Comparison of ENCODE assay signal across 8 cellular contexts in genomic region chr14:24195186-24196070, GRCh38. TPM values are rescaled to one million over a fixed set of nuclear protein-coding genes. Genes with fewer than 3 reads are reported as not detected.
DNase-seq lines count a peak whose midpoint lies in the region; ATAC-seq and TF ChIP-seq lines count a peak whose summit lies in the region.

A gene with protein sequence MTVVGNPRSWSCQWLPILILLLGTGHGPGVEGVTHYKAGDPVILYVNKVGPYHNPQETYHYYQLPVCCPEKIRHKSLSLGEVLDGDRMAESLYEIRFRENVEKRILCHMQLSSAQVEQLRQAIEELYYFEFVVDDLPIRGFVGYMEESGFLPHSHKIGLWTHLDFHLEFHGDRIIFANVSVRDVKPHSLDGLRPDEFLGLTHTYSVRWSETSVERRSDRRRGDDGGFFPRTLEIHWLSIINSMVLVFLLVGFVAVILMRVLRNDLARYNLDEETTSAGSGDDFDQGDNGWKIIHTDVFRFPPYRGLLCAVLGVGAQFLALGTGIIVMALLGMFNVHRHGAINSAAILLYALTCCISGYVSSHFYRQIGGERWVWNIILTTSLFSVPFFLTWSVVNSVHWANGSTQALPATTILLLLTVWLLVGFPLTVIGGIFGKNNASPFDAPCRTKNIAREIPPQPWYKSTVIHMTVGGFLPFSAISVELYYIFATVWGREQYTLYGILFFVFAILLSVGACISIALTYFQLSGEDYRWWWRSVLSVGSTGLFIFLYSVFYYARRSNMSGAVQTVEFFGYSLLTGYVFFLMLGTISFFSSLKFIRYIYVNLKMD (minus strand): TSS chr14:24195441. CDS start chr14:24195019, 422 bp downstream.

- peak within 1 kb of the TSS; percentile 74 for H3K4me2 ChIP-seq in SU-DHL-6 (ENCODE audit: low read depth, low read length, poor library complexity, severe bottlenecking)
- H3K4me2 ChIP-seq in trophoblast cell (ENCODE audit: low read length) = peak within 1 kb of the TSS; percentile 88

- no peak for TF ChIP-seq CTCF in SU-DHL-6 (IDR thresholded peaks at IDR 0.05; ENCODE audit: insufficient read depth, low read length, poor library complexity, severe bottlenecking)
- peak in 1 of 5 experiments; percentile 18 for TF ChIP-seq CTCF in tibial nerve (IDR thresholded peaks at IDR 0.05)

- peak within 1 kb of the TSS; percentile 90 for H3K4ac ChIP-seq in trophoblast cell (ENCODE audit: low read depth, low read length)

- H3K9me2 ChIP-seq in SU-DHL-6 (replicated peaks; ENCODE audit: insufficient read depth, low read length) = no peaks in the 10 kb centered on the region

- H3K79me1 ChIP-seq in trophoblast cell (ENCODE audit: low read length) = peaks cover 12% of the 10 kb centered on the region

- H3K79me2 ChIP-seq in SU-DHL-6 (ENCODE audit: insufficient read depth, low read length) (peaks cover 18% of the 10 kb centered on the region; the same call in 1 of the 2 replicates), trophoblast cell (ENCODE audit: control insufficient read depth, insufficient read depth, low read length, poor library complexity) (peaks cover 11% of the 10 kb centered on the region)

- H3K36me3 ChIP-seq in SU-DHL-6 (ENCODE audit: low read length) = no peaks in the 10 kb centered on the region
- peaks cover 14 to 20% of the 10 kb centered on the region in 2 experiments for H3K36me3 ChIP-seq in trophoblast cell (ENCODE audit: control insufficient read depth in 1 of 2, insufficient read depth in 2 of 2, low read length in 2 of 2)
- peaks cover 0 to 34% (median 0%) of the 10 kb centered on the region in 3 donors for H3K36me3 ChIP-seq in tibial nerve

- peaks cover 3% of the 10 kb centered on the region for H3K9me3 Mint-ChIP-seq in activated naive CD8-positive, alpha-beta T cell treated with anti-CD3 and anti-CD28 coated beads, Interleukin-2, amount 10 ng/mL, durations not matched to agents 7 days and 5 days

- peak within 1 kb of the TSS; percentile 90 for H4K8ac ChIP-seq in trophoblast cell (ENCODE audit: low read depth, low read length)

- no CpG with 5 or more reads among the region's 89 CpGs for WGBS in trophoblast cell (ENCODE audit: extremely low coverage, insufficient coverage, insufficient read length)
- 0 to 1% methylated on average over 51 to 77 of the region's 89 CpGs for WGBS in tibial nerve, 2 donors

- H3K4me3 Mint-ChIP-seq in activated naive CD8-positive, alpha-beta T cell treated with anti-CD3 and anti-CD28 coated beads, Interleukin-2, amount 10 ng/mL, durations not matched to agents 7 days and 5 days = peak within 1 kb of the TSS; percentile 97

- H4K20me1 ChIP-seq in SU-DHL-6 (ENCODE audit: low read depth, low read length) = no peaks in the 10 kb centered on the region

- H3K18ac ChIP-seq in trophoblast cell (ENCODE audit: low read length) = peak within 1 kb of the TSS; percentile 87

- DNase-seq in NCI-H1048 (lab: John Stamatoyannopoulos, UW) (peak; percentile 24), Right ventricle myocardium superior (peak; percentile 94), trophoblast cell (peak; percentile 64 to 80), tibial nerve (ENCODE audit: low spot score in 2 of 2) (peak; percentile 63 to 77)
- peak; percentile 93 for DNase-seq in activated naive CD8-positive, alpha-beta T cell treated with anti-CD3 and anti-CD28 coated beads, Interleukin-2, amount 10 ng/mL, durations not matched to agents 7 days and 5 days

- intact Hi-C loops in Right ventricle myocardium superior (cut with DNase I) = no loop called here

- H3K27ac ChIP-seq in SU-DHL-6 (ENCODE audit: low read depth, low read length) (peak within 1 kb of the TSS; percentile 83), trophoblast cell (ENCODE audit: low read depth, low read length) (peak within 1 kb of the TSS; percentile 83), tibial nerve (peak within 1 kb of the TSS; percentile 96 to 99 (median 98))

- H3K4me1 ChIP-seq in trophoblast cell (ENCODE audit: control insufficient read depth in 1 of 2, insufficient read depth in 2 of 2, low read length in 2 of 2) = peaks cover 6 to 8% of the 10 kb centered on the region in 2 experiments
- H3K4me1 ChIP-seq in tibial nerve = peaks cover 0 to 59% (median 18%) of the 10 kb centered on the region in 4 donors

- H4K12ac ChIP-seq in trophoblast cell (ENCODE audit: low read depth, low read length) = peak within 1 kb of the TSS; percentile 95

- ATAC-seq in HG02588 (IDR thresholded peaks at IDR 0.05; ENCODE audit: unreplicated experiment) = peak; percentile 78
- ATAC-seq in activated naive CD8-positive, alpha-beta T cell treated with anti-CD3 and anti-CD28 coated beads, Interleukin-2, amount 10 ng/mL, durations not matched to agents 7 days and 5 days (ENCODE audit: low read depth) = peak; percentile 93
- ATAC-seq in Right ventricle myocardium superior (ENCODE audit: poor library complexity) = peak; percentile 98

- peak within 1 kb of the TSS; percentile 91 for H4K91ac ChIP-seq in trophoblast cell (ENCODE audit: low read depth, low read length)

- no peak within 1 kb of the TSS for H2BK12ac ChIP-seq in trophoblast cell (ENCODE audit: low read length)

- H3K4me3 ChIP-seq in SU-DHL-6 (ENCODE audit: insufficient read depth, low read length, poor library complexity, severe bottlenecking) (peak within 1 kb of the TSS; percentile 66), trophoblast cell (ENCODE audit: low read depth, low read length) (peak within 1 kb of the TSS; percentile 75), tibial nerve (peak within 1 kb of the TSS; percentile 92 to 98 (median 96))

- H3K36me3 Mint-ChIP-seq in activated naive CD8-positive, alpha-beta T cell treated with anti-CD3 and anti-CD28 coated beads, Interleukin-2, amount 10 ng/mL, durations not matched to agents 7 days and 5 days = peaks cover 40% of the 10 kb centered on the region

- peak within 1 kb of the TSS; percentile 87 for H2BK5ac ChIP-seq in trophoblast cell (ENCODE audit: low read depth, low read length, poor library complexity)

- H3K9me3 ChIP-seq in SU-DHL-6 (ENCODE audit: insufficient read depth, low read length) = no peaks in the 10 kb centered on the region
- peaks cover 1% of the 10 kb centered on the region for H3K9me3 ChIP-seq in trophoblast cell (ENCODE audit: insufficient read depth, low read depth, low read length)
- H3K9me3 ChIP-seq in tibial nerve = no peaks in the 10 kb centered on the region

- H2BK120ac ChIP-seq in trophoblast cell (ENCODE audit: insufficient read depth, low read length, poor library complexity) = peak within 1 kb of the TSS; percentile 87

- H2AFZ ChIP-seq in SU-DHL-6 (ENCODE audit: low read depth, low read length, severe bottlenecking) = peak within 1 kb of the TSS; percentile 72
- H2AFZ ChIP-seq in trophoblast cell (ENCODE audit: insufficient read depth, low read length, poor library complexity) = peak within 1 kb of the TSS; percentile 90

- POLR2A ChIA-PET in activated naive CD8-positive, alpha-beta T cell treated with anti-CD3 and anti-CD28 coated beads, Interleukin-2, amount 10 ng/mL, durations not matched to agents 7 days and 5 days (lab: Charles Lee) = interaction anchor here (0.6 to 4.4 kb wide), 30 partner anchors 9 to 113 kb away, joined by 3 to 52 read pairs (median 7); partner anchors contain the start of genes CHMP4A, DCAF11, DHRS1 and EMC9

- TF ChIP-seq EP300 in tibial nerve (IDR thresholded peaks at IDR 0.05) = peak; percentile 58 to 93

- peak within 1 kb of the TSS; percentile 59 for H2AK5ac ChIP-seq in trophoblast cell (ENCODE audit: low read length)

- TF ChIP-seq POLR2A in GM10847 (IDR thresholded peaks at IDR 0.05; ENCODE audit: extremely low read depth, insufficient read length) (peak; percentile 56), tibial nerve (IDR thresholded peaks at IDR 0.05) (peak in 1 of 2 donors; percentile 58)

- H3K27me3 Mint-ChIP-seq in activated naive CD8-positive, alpha-beta T cell treated with anti-CD3 and anti-CD28 coated beads, Interleukin-2, amount 10 ng/mL, durations not matched to agents 7 days and 5 days = no peaks in the 10 kb centered on the region

- H3K14ac ChIP-seq in trophoblast cell (ENCODE audit: low read length) = peak within 1 kb of the TSS; percentile 96

- peak within 1 kb of the TSS; percentile 96 for H3K27ac Mint-ChIP-seq in activated naive CD8-positive, alpha-beta T cell treated with anti-CD3 and anti-CD28 coated beads, Interleukin-2, amount 10 ng/mL, durations not matched to agents 7 days and 5 days

- no peak within 1 kb of the TSS for H3K23ac ChIP-seq in trophoblast cell (ENCODE audit: low read length)

- peak within 1 kb of the TSS; percentile 63 for H3K9ac ChIP-seq in SU-DHL-6 (ENCODE audit: low read length)
- peak within 1 kb of the TSS; percentile 79 for H3K9ac ChIP-seq in trophoblast cell (ENCODE audit: low read length)

- H3K27me3 ChIP-seq in SU-DHL-6 (ENCODE audit: low read length) (no peaks in the 10 kb centered on the region), trophoblast cell (ENCODE audit: insufficient read depth, low read length) (no peaks in the 10 kb centered on the region), tibial nerve (no peaks in the 10 kb centered on the region)

- peaks cover 42% of the 10 kb centered on the region for H3K4me1 Mint-ChIP-seq in activated naive CD8-positive, alpha-beta T cell treated with anti-CD3 and anti-CD28 coated beads, Interleukin-2, amount 10 ng/mL, durations not matched to agents 7 days and 5 days

- H3F3A ChIP-seq in SU-DHL-6 (ENCODE audit: insufficient read depth) = peaks cover 24% of the 10 kb centered on the region

RNA-seq across cellular contexts. Expression of the gene that starts here (rescaled TPM):
- 10 to 100 TPM; 28.9 to 29.6 TPM for total RNA-seq in activated naive CD8-positive, alpha-beta T cell treated with anti-CD3 and anti-CD28 coated beads, Interleukin-2, amount 10 ng/mL, durations not matched to agents 7 days and 5 days
- total RNA-seq in Right ventricle myocardium superior (19.2 TPM), tibial nerve (10 to 100 TPM; 46.8 to 61.3 (median 54.6) TPM)
- 42.6 and 43.9 TPM in 2 replicates for polyA plus RNA-seq in trophoblast cell (2013)

Comparison
In these comparisons a context has a peak if more than half of its experiments do, and no peak if none do; other contexts are left out.
1. Peak in every context shown above with its lines: DNase-seq, ATAC-seq, H3K4me3 ChIP-seq and H3K27ac ChIP-seq.
2. DNase-seq: peak in every context shown above with its lines; median percentile 94 in Right ventricle myocardium superior; 93 in activated naive CD8-positive, alpha-beta T cell treated with anti-CD3 and anti-CD28 coated beads, Interleukin-2, amount 10 ng/mL, durations not matched to agents 7 days and 5 days; 72 in trophoblast cell; 70 in tibial nerve; 24 in NCI-H1048.